In the genomic region with DNA sequence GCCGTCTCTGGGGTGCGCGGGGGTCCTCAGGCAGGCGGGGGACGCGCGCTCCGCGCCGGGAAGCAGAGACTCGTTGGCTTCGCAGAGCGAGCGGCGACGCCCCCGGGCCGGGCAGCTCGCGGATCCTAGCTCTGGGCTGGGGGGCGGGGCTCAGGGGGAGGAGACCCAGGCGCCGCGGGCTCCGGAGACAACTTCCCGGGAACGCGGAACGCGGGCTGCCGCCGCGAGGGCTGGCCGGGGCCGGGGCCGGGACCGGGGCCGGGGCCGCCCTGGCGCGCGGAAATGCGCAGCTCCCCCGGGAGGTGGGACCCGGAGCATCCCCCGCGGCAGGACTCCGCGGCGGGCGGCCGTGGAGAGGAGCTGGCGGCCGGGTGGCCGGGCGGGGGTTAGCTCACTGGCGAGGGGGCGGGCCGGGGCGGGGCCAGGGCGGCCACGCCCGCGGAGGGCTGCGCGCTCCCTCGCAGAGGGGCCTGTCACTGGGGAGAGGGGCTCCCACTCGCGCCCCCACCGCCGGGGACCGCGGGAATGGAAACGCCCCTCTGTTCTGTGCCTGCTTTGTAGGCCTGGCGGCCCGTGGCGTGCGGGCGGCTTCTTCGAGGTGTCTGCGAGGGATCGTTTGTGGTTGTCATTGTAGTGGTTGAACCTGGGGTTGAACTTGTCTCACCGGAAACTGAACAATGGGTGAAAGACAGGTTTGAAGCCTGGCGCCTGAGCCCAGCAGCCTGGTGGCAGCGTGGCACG, we compare ENCODE assay signal across 1 cellular context.
TF ChIP-seq lines count a peak whose summit lies in the region.

TSS of gene GAS7 (minus strand) at position 98 of the 741 bp plus-strand sequence.

TF ChIP-seq in GM12878, 131 proteins besides CTCF, POLR2A, EP300 and RAD21 (continued from another document):
- TF ChIP-seq E2F8 (IDR thresholded peaks at IDR 0.05; ENCODE audit: low read depth, partially characterized antibody), result no peak
- TF ChIP-seq PAX8 (IDR thresholded peaks at IDR 0.05), result no peak
- TF ChIP-seq NFYA (IDR thresholded peaks at IDR 0.05; ENCODE audit: borderline replicate concordance, low read depth, low read length), result no peak
- TF ChIP-seq, protein P1, sequence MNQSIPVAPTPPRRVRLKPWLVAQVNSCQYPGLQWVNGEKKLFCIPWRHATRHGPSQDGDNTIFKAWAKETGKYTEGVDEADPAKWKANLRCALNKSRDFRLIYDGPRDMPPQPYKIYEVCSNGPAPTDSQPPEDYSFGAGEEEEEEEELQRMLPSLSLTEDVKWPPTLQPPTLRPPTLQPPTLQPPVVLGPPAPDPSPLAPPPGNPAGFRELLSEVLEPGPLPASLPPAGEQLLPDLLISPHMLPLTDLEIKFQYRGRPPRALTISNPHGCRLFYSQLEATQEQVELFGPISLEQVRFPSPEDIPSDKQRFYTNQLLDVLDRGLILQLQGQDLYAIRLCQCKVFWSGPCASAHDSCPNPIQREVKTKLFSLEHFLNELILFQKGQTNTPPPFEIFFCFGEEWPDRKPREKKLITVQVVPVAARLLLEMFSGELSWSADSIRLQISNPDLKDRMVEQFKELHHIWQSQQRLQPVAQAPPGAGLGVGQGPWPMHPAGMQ (IDR thresholded peaks at IDR 0.05; ENCODE audit: borderline replicate concordance), result no peak
- no peak for TF ChIP-seq ELK1 (IDR thresholded peaks at IDR 0.05; ENCODE audit: low read depth, low read length)
- TF ChIP-seq BHLHE40 (IDR thresholded peaks at IDR 0.05; ENCODE audit: borderline replicate concordance in 1 of 2, low read depth in 2 of 2, low read length in 1 of 2), result no peak
